Comparison of ENCODE assay signal across 1 cellular context in genomic region chr12:1013618-1014489, GRCh38.
TF ChIP-seq lines count a peak whose summit lies in the region.

No MANE protein-coding gene starts in this region.

TF ChIP-seq in HEK293, 187 proteins besides CTCF, POLR2A, EP300 and RAD21 (continued from another document and continues in another):
- no peak for TF ChIP-seq ZNF433 (tag by site-specific recombination; IDR thresholded peaks at IDR 0.05; ENCODE audit: low read depth)
- TF ChIP-seq GLIS1 (tag by site-specific recombination; IDR thresholded peaks at IDR 0.05): no peak
- peak; percentile 67 for TF ChIP-seq PRDM10 (tag by site-specific recombination; IDR thresholded peaks at IDR 0.05)
- no peak for TF ChIP-seq ZNF214 (tag by site-specific recombination; IDR thresholded peaks at IDR 0.05; ENCODE audit: borderline replicate concordance)
- TF ChIP-seq ZBTB20 (tag by site-specific recombination; IDR thresholded peaks at IDR 0.05): no peak
- no peak for TF ChIP-seq ZBTB7A (tag by site-specific recombination; IDR thresholded peaks at IDR 0.05; ENCODE audit: low read depth)
- 0 out of 2 replicates have a peak, but pooled peaks have one; percentile 77 for TF ChIP-seq ZNF660 (tag by site-specific recombination; IDR thresholded peaks at IDR 0.05)
- TF ChIP-seq ZNF449 (tag by site-specific recombination; IDR thresholded peaks at IDR 0.05): no peak
- TF ChIP-seq ZNF621 (tag by site-specific recombination; IDR thresholded peaks at IDR 0.05): no peak
- no peak for TF ChIP-seq KLF9 (tag by site-specific recombination; IDR thresholded peaks at IDR 0.05; ENCODE audit: low read depth)
- TF ChIP-seq BCL11B (tag by site-specific recombination; IDR thresholded peaks at IDR 0.05; ENCODE audit: low read depth): no peak
- no peak for TF ChIP-seq OVOL3 (tag by site-specific recombination; IDR thresholded peaks at IDR 0.05)
- TF ChIP-seq WT1 (tag by site-specific recombination; IDR thresholded peaks at IDR 0.05): no peak
- TF ChIP-seq, protein P1, sequence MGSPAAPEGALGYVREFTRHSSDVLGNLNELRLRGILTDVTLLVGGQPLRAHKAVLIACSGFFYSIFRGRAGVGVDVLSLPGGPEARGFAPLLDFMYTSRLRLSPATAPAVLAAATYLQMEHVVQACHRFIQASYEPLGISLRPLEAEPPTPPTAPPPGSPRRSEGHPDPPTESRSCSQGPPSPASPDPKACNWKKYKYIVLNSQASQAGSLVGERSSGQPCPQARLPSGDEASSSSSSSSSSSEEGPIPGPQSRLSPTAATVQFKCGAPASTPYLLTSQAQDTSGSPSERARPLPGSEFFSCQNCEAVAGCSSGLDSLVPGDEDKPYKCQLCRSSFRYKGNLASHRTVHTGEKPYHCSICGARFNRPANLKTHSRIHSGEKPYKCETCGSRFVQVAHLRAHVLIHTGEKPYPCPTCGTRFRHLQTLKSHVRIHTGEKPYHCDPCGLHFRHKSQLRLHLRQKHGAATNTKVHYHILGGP (tag by site-specific recombination; IDR thresholded peaks at IDR 0.05): no peak
- no peak for TF ChIP-seq ZBTB1 (tag by site-specific recombination; IDR thresholded peaks at IDR 0.05)
- TF ChIP-seq ZNF274 (IDR thresholded peaks at IDR 0.05; ENCODE audit: low read length): no peak
- TF ChIP-seq ZNF274 (tag by site-specific recombination; IDR thresholded peaks at IDR 0.05; ENCODE audit: borderline replicate concordance): no peak
- no peak for TF ChIP-seq MEIS1 (CRISPR knock-in tag; IDR thresholded peaks at IDR 0.05; ENCODE audit: borderline replicate concordance)
- TF ChIP-seq ZNF324 (tag by site-specific recombination; IDR thresholded peaks at IDR 0.05): 0 out of 2 replicates have a peak, but pooled peaks have one; percentile 38
- TF ChIP-seq, protein P2, sequence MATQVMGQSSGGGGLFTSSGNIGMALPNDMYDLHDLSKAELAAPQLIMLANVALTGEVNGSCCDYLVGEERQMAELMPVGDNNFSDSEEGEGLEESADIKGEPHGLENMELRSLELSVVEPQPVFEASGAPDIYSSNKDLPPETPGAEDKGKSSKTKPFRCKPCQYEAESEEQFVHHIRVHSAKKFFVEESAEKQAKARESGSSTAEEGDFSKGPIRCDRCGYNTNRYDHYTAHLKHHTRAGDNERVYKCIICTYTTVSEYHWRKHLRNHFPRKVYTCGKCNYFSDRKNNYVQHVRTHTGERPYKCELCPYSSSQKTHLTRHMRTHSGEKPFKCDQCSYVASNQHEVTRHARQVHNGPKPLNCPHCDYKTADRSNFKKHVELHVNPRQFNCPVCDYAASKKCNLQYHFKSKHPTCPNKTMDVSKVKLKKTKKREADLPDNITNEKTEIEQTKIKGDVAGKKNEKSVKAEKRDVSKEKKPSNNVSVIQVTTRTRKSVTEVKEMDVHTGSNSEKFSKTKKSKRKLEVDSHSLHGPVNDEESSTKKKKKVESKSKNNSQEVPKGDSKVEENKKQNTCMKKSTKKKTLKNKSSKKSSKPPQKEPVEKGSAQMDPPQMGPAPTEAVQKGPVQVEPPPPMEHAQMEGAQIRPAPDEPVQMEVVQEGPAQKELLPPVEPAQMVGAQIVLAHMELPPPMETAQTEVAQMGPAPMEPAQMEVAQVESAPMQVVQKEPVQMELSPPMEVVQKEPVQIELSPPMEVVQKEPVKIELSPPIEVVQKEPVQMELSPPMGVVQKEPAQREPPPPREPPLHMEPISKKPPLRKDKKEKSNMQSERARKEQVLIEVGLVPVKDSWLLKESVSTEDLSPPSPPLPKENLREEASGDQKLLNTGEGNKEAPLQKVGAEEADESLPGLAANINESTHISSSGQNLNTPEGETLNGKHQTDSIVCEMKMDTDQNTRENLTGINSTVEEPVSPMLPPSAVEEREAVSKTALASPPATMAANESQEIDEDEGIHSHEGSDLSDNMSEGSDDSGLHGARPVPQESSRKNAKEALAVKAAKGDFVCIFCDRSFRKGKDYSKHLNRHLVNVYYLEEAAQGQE (tag by site-specific recombination; IDR thresholded peaks at IDR 0.05): no peak
- no peak for TF ChIP-seq ZNF48 (tag by site-specific recombination; IDR thresholded peaks at IDR 0.05)
- TF ChIP-seq IKZF3 (tag by site-specific recombination; IDR thresholded peaks at IDR 0.05): peak; percentile 32; the same call in 1 of the 2 replicates
- peak; percentile 42 for TF ChIP-seq ZNF366 (tag by site-specific recombination; conservative IDR thresholded peaks at IDR 0.05)
- TF ChIP-seq ZNF132 (tag by site-specific recombination; IDR thresholded peaks at IDR 0.05; ENCODE audit: borderline replicate concordance): no peak
- no peak for TF ChIP-seq ZFP37 (tag by site-specific recombination; IDR thresholded peaks at IDR 0.05)
- TF ChIP-seq, protein P3, sequence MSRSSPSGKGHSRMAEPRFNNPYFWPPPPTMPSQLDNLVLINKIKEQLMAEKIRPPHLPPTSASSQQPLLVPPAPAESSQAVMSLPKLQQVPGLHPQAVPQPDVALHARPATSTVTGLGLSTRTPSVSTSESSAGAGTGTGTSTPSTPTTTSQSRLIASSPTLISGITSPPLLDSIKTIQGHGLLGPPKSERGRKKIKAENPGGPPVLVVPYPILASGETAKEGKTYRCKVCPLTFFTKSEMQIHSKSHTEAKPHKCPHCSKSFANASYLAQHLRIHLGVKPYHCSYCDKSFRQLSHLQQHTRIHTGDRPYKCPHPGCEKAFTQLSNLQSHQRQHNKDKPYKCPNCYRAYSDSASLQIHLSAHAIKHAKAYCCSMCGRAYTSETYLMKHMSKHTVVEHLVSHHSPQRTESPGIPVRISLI (tag by site-specific recombination; IDR thresholded peaks at IDR 0.05): peak; percentile 93
- no peak for TF ChIP-seq ZNF561 (tag by site-specific recombination; IDR thresholded peaks at IDR 0.05; ENCODE audit: borderline replicate concordance)
- TF ChIP-seq ZNF571 (tag by site-specific recombination; IDR thresholded peaks at IDR 0.05): no peak
- no peak for TF ChIP-seq ZNF707 (tag by site-specific recombination; IDR thresholded peaks at IDR 0.05)
- no peak for TF ChIP-seq SCRT2 (tag by site-specific recombination; IDR thresholded peaks at IDR 0.05)
- no peak for TF ChIP-seq ZNF830 (tag by site-specific recombination; IDR thresholded peaks at IDR 0.05; ENCODE audit: low read depth)
- TF ChIP-seq ZNF670 (tag by site-specific recombination; IDR thresholded peaks at IDR 0.05; ENCODE audit: low read depth): no peak
- TF ChIP-seq ZNF600 (tag by site-specific recombination; IDR thresholded peaks at IDR 0.05): no peak
- no peak; the same call in 1 of the 2 replicates for TF ChIP-seq ZNF391 (tag by site-specific recombination; IDR thresholded peaks at IDR 0.05; ENCODE audit: borderline replicate concordance, low read depth)
- TF ChIP-seq ZNF423 (tag by site-specific recombination; IDR thresholded peaks at IDR 0.05): no peak
- TF ChIP-seq ZNF549 (tag by site-specific recombination; IDR thresholded peaks at IDR 0.05): no peak
- TF ChIP-seq, protein P4, sequence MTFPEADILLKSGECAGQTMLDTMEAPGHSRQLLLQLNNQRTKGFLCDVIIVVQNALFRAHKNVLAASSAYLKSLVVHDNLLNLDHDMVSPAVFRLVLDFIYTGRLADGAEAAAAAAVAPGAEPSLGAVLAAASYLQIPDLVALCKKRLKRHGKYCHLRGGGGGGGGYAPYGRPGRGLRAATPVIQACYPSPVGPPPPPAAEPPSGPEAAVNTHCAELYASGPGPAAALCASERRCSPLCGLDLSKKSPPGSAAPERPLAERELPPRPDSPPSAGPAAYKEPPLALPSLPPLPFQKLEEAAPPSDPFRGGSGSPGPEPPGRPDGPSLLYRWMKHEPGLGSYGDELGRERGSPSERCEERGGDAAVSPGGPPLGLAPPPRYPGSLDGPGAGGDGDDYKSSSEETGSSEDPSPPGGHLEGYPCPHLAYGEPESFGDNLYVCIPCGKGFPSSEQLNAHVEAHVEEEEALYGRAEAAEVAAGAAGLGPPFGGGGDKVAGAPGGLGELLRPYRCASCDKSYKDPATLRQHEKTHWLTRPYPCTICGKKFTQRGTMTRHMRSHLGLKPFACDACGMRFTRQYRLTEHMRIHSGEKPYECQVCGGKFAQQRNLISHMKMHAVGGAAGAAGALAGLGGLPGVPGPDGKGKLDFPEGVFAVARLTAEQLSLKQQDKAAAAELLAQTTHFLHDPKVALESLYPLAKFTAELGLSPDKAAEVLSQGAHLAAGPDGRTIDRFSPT (tag by site-specific recombination; IDR thresholded peaks at IDR 0.05): no peak
- no peak for TF ChIP-seq SETDB1 (IDR thresholded peaks at IDR 0.05; ENCODE audit: insufficient read length, low read length)
- peak; percentile 44; the same call in 1 of the 2 replicates for TF ChIP-seq ZBTB17 (tag by site-specific recombination; IDR thresholded peaks at IDR 0.05)
- no peak for TF ChIP-seq ZNF398 (tag by site-specific recombination; IDR thresholded peaks at IDR 0.05)
- TF ChIP-seq ZNF2 (tag by site-specific recombination; IDR thresholded peaks at IDR 0.05): peak; percentile 32; the same call in 1 of the 2 replicates
- TF ChIP-seq ZNF155 (tag by site-specific recombination; IDR thresholded peaks at IDR 0.05): no peak
- TF ChIP-seq, protein P5, sequence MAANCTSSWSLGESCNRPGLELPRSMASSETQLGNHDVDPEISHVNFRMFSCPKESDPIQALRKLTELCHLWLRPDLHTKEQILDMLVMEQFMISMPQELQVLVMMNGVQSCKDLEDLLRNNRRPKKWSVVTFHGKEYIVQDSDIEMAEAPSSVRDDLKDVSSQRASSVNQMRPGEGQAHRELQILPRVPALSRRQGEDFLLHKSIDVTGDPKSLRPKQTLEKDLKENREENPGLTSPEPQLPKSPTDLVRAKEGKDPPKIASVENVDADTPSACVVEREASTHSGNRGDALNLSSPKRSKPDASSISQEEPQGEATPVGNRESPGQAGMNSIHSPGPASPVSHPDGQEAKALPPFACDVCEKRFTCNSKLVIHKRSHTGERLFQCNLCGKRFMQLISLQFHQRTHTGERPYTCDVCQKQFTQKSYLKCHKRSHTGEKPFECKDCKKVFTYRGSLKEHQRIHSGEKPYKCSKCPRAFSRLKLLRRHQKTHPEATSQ (tag by site-specific recombination; IDR thresholded peaks at IDR 0.05): no peak
- TF ChIP-seq, protein P6, sequence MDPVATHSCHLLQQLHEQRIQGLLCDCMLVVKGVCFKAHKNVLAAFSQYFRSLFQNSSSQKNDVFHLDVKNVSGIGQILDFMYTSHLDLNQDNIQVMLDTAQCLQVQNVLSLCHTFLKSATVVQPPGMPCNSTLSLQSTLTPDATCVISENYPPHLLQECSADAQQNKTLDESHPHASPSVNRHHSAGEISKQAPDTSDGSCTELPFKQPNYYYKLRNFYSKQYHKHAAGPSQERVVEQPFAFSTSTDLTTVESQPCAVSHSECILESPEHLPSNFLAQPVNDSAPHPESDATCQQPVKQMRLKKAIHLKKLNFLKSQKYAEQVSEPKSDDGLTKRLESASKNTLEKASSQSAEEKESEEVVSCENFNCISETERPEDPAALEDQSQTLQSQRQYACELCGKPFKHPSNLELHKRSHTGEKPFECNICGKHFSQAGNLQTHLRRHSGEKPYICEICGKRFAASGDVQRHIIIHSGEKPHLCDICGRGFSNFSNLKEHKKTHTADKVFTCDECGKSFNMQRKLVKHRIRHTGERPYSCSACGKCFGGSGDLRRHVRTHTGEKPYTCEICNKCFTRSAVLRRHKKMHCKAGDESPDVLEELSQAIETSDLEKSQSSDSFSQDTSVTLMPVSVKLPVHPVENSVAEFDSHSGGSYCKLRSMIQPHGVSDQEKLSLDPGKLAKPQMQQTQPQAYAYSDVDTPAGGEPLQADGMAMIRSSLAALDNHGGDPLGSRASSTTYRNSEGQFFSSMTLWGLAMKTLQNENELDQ (tag by site-specific recombination; IDR thresholded peaks at IDR 0.05; ENCODE audit: low read depth): no peak
